ENCODE assay signal across 1 cellular context in the genomic region with DNA sequence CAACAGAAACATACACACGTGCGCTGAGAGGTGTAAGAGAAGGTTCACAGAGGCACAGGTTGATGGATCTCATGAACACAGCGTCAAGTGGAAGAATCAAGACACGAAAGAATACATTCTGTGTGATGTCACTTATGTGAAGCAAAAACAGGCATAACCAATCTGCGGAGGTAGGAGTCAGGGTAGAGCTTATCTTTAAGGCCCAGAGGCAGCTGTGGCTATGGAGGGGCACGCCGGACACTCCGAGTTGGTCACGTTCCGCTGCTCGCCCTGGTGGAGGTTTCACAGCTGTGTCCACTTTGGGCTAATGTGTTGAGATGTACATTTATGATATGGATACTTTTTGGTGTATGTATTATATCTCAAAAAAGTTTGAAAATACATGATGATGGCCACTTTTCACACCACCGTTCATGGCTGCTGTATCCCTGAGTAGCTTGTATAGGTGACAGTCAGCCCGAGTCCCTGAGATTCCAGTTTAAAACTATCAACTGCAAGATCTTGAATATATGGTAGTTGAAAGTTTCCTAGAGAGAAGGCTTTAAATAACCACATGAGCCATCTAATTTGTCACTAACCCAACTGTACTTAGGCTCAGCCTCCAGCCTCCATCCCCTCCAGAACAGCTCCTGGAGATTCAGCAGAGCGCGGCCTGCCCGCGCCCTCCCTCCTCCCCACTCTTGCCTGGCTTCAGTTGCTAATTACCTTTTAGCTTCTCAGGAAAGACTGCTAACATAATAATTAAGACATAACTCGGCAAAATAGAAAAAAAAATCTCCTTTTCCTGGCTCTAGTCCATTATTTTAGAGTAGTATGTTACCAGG.
TF ChIP-seq lines count a peak whose summit lies in the region.

No MANE protein-coding gene starts in this region.

TF ChIP-seq in IMR-90, 13 proteins besides CTCF, POLR2A, EP300 and RAD21 (continued from another document):
- TF ChIP-seq, protein P1, sequence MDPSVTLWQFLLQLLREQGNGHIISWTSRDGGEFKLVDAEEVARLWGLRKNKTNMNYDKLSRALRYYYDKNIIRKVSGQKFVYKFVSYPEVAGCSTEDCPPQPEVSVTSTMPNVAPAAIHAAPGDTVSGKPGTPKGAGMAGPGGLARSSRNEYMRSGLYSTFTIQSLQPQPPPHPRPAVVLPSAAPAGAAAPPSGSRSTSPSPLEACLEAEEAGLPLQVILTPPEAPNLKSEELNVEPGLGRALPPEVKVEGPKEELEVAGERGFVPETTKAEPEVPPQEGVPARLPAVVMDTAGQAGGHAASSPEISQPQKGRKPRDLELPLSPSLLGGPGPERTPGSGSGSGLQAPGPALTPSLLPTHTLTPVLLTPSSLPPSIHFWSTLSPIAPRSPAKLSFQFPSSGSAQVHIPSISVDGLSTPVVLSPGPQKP (IDR thresholded peaks at IDR 0.05; ENCODE audit: borderline replicate concordance, low read depth, low read length), result no peak
- no peak for TF ChIP-seq BHLHE40 (IDR thresholded peaks at IDR 0.05; ENCODE audit: low read depth, low read length)
- no peak for TF ChIP-seq RCOR1 (IDR thresholded peaks at IDR 0.05; ENCODE audit: insufficient replicate concordance, low read length)
- TF ChIP-seq MAZ (IDR thresholded peaks at IDR 0.05; ENCODE audit: borderline replicate concordance, low read depth, low read length), result no peak
- TF ChIP-seq NFE2L2 (IDR thresholded peaks at IDR 0.05; ENCODE audit: low read depth, low read length), result no peak
- no peak for TF ChIP-seq CEBPB (IDR thresholded peaks at IDR 0.05; ENCODE audit: low read depth, low read length)
- no peak for TF ChIP-seq RFX5 (IDR thresholded peaks at IDR 0.05; ENCODE audit: low read depth, low read length)
- TF ChIP-seq, protein P2, sequence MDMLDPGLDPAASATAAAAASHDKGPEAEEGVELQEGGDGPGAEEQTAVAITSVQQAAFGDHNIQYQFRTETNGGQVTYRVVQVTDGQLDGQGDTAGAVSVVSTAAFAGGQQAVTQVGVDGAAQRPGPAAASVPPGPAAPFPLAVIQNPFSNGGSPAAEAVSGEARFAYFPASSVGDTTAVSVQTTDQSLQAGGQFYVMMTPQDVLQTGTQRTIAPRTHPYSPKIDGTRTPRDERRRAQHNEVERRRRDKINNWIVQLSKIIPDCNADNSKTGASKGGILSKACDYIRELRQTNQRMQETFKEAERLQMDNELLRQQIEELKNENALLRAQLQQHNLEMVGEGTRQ (IDR thresholded peaks at IDR 0.05; ENCODE audit: low read depth, low read length), result no peak
- TF ChIP-seq SMC3 (IDR thresholded peaks at IDR 0.05; ENCODE audit: low read depth, low read length), result no peak
- TF ChIP-seq MAFK (IDR thresholded peaks at IDR 0.05; ENCODE audit: low read depth, low read length), result no peak
TF ChIP-seq in IMR-90: peak in this region for 0.
